8 cellular contexts compared by ENCODE assay signal in genomic region chr3:141913150-141913811, GRCh38. TPM values are rescaled to one million over a fixed set of nuclear protein-coding genes. Genes with fewer than 3 reads are reported as not detected.
DNase-seq lines count a peak whose midpoint lies in the region; ATAC-seq and TF ChIP-seq lines count a peak whose summit lies in the region.

No MANE protein-coding gene starts in this region.

- intact Hi-C loops in activated CD8-positive, alpha-beta T cell treated with anti-CD3 and anti-CD28 coated beads for 36 hours (cut with micrococcal nuclease) = loop anchor here (2.0 kb wide), 1 partner anchor 174 kb away; the partner anchor contains the start of gene RNF7
- intact Hi-C loops in prostate gland (cut with DNase I) = no loop called here

- no peaks in the 10 kb centered on the region for H3K36me3 ChIP-seq in prostate gland

- peak overlapping the region; percentile 6 for H3K27ac Mint-ChIP-seq in activated CD8-positive, alpha-beta T cell treated with anti-CD3 and anti-CD28 coated beads for 36 hours

- H3K9me3 ChIP-seq in prostate gland = no peaks in the 10 kb centered on the region

- no peaks in the 10 kb centered on the region for H3K4me1 ChIP-seq in prostate gland (replicated peaks)

- POLR2A ChIA-PET in activated CD8-positive, alpha-beta T cell treated with anti-CD3 and anti-CD28 coated beads for 36 hours (lab: Charles Lee) = interaction anchor here (0.7 to 1.4 kb wide), 4 partner anchors 13 to 175 kb away, joined by 3 to 8 read pairs (median 4); partner anchors contain the start of gene RNF7

- peak; percentile 68 for DNase-seq in GM03348 (ENCODE audit: low spot score)
- DNase-seq in HFF-Myc (ENCODE audit: extremely low read depth, low read depth) = peak; percentile 48
- DNase-seq in NCI-H524 (lab: John Stamatoyannopoulos, UW) = peak; percentile 48 to 68
- peak; percentile 67 for DNase-seq in activated CD8-positive, alpha-beta T cell treated with anti-CD3 and anti-CD28 coated beads for 36 hours
- peak; percentile 71 for DNase-seq in fibroblast of villous mesenchyme (ENCODE audit: low read depth)
- peak; percentile 44 for DNase-seq in prostate gland (ENCODE audit: low spot score)
- no peak for DNase-seq in NCI-H226

- no peaks in the 10 kb centered on the region for H3K27me3 ChIP-seq in prostate gland (replicated peaks; ENCODE audit: insufficient read depth)

- TF ChIP-seq CTCF in HFF-Myc (IDR thresholded peaks at IDR 0.05; ENCODE audit: low read depth, low read length, missing control alignments) (peak; percentile 57), fibroblast of villous mesenchyme (IDR thresholded peaks at IDR 0.05; ENCODE audit: insufficient read depth, low read depth, low read length) (peak; percentile 69), prostate gland (IDR thresholded peaks at IDR 0.05) (peak; percentile 31 to 79 (median 64))
- TF ChIP-seq CTCF in activated CD8-positive, alpha-beta T cell treated with anti-CD3 and anti-CD28 coated beads for 36 hours (IDR thresholded peaks at IDR 0.05) = peak; percentile 70

- CTCF ChIA-PET in activated CD8-positive, alpha-beta T cell treated with anti-CD3 and anti-CD28 coated beads for 36 hours (lab: Charles Lee) = interaction anchor here (0.9 to 2.5 kb wide), 27 partner anchors 8 to 552 kb away, joined by 3 to 14 read pairs (median 4); partner anchors contain the start of genes GRK7 and RNF7

- no peak overlapping the region for H3K27ac ChIP-seq in prostate gland

- peak; percentile 80 for ATAC-seq in activated CD8-positive, alpha-beta T cell treated with anti-CD3 and anti-CD28 coated beads for 36 hours
- no peak for ATAC-seq in GM19324 (IDR thresholded peaks at IDR 0.05; ENCODE audit: low FRiP score, unreplicated experiment)

- no peak overlapping the region for H3K4me3 Mint-ChIP-seq in activated CD8-positive, alpha-beta T cell treated with anti-CD3 and anti-CD28 coated beads for 36 hours

- H3K4me3 ChIP-seq in HFF-Myc (replicated peaks; ENCODE audit: low read depth, low read length) = no peak overlapping the region
- no peak overlapping the region for H3K4me3 ChIP-seq in fibroblast of villous mesenchyme (ENCODE audit: low read depth, low read length)
- no peak overlapping the region for H3K4me3 ChIP-seq in prostate gland

- H3K4me1 Mint-ChIP-seq in activated CD8-positive, alpha-beta T cell treated with anti-CD3 and anti-CD28 coated beads for 36 hours (ENCODE audit: low read depth) = peaks cover 4% of the 10 kb centered on the region

- 73% methylated on average over 1 of the region's 1 CpG for WGBS in prostate gland

- no peaks in the 10 kb centered on the region for H3K27me3 Mint-ChIP-seq in activated CD8-positive, alpha-beta T cell treated with anti-CD3 and anti-CD28 coated beads for 36 hours

- H3K36me3 Mint-ChIP-seq in activated CD8-positive, alpha-beta T cell treated with anti-CD3 and anti-CD28 coated beads for 36 hours (ENCODE audit: low read depth) = peaks cover 59% of the 10 kb centered on the region

- peaks cover 2% of the 10 kb centered on the region for H3K9me3 Mint-ChIP-seq in activated CD8-positive, alpha-beta T cell treated with anti-CD3 and anti-CD28 coated beads for 36 hours

- no peak for TF ChIP-seq POLR2A in prostate gland (IDR thresholded peaks at IDR 0.05)

RNA-seq across cellular contexts. Expression of gene ATP1B3, which starts 36.8 kb away (rescaled TPM):
- 100 to 1,000 TPM; 127 to 134 TPM for total RNA-seq in activated CD8-positive, alpha-beta T cell treated with anti-CD3 and anti-CD28 coated beads for 36 hours
- total RNA-seq in fibroblast of villous mesenchyme (55.1 and 82.5 TPM in 2 replicates), prostate gland (10 to 100 TPM; 47.7 to 51.2 TPM)
